Comparison of ENCODE assay signal across 8 cellular contexts in the genomic region with DNA sequence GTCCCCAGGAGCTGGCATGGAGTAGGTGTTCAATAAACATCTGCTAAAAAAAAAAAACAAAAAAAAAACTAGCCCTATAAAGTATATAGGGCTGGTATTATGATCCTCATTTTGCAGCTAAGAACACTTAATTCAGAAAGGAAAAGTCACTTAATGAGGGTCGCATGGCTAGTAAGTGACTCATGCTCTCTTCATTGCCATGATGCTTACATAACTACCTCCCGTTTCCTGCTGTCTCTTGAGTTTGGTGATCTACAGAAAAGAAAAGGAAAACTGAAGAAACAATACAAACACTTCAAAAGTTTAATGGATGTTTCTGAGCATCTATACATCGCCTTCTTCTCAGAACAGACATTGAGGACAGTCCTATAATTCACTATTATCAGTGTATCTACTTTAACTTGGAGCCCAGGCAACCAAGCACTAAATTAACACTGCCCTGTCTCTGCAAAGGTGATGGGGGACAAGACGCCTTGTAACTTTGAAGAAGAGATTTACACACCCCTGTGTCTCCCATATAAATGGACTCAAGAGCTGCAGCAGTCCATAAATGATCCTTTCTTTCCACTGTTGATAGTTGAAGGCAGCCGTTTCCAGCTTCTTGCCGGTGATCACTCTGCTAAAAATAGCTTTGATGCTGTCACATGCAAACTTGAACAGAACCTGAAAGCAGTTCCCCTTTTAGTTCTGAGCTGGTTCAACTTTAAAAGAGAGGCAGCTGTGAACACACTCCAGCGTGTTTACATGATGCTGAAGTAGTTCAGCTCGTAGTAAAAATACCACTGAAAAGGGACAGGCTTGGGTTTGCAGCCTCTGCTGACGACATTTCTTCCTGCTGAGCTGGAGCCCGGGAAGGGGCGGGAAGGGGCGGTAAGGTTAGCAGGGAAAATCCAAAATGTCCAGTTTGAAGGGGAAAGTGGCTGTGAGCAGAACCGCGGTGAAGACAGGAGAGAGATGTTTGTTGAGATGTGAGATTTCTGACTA.
A peak's percentile ranks its signal among the peaks of the same experiment; 100 is the strongest.
DNase-seq lines count a peak whose midpoint lies in the region; ATAC-seq and FAIRE-seq lines count a peak whose summit lies in the region.

No MANE protein-coding gene starts in this region.

- peak overlapping the region; percentile 25 for H3K9ac ChIP-seq in rectal smooth muscle tissue (ENCODE audit: low read length)

- H3K4me3 ChIP-seq in right cardiac atrium (ENCODE audit: low read length): no peak overlapping the region
- H3K4me3 ChIP-seq in rectal smooth muscle tissue (ENCODE audit: low read length): peak overlapping the region; percentile 44

- H3K27me3 ChIP-seq in right cardiac atrium (ENCODE audit: control insufficient read depth, insufficient read depth) (no peaks in the 10 kb centered on the region), rectal smooth muscle tissue (ENCODE audit: control insufficient read depth, insufficient read depth, low read length) (no peaks in the 10 kb centered on the region)

- peak; percentile 97 for FAIRE-seq in GM19239 (lab: Jason Lieb, UNC)

- intact Hi-C loops in right cardiac atrium (cut with DNase I): no loop called here

- H3K36me3 ChIP-seq in rectal smooth muscle tissue (ENCODE audit: control insufficient read depth, insufficient read depth, low read length): no peaks in the 10 kb centered on the region

- no peaks in the 10 kb centered on the region for H3K9me3 ChIP-seq in right cardiac atrium (ENCODE audit: control insufficient read depth, low read length)

- H3K4me1 ChIP-seq in right cardiac atrium (ENCODE audit: control insufficient read depth, insufficient read depth, low read length): peaks cover 15% of the 10 kb centered on the region
- H3K4me1 ChIP-seq in rectal smooth muscle tissue (ENCODE audit: control insufficient read depth, insufficient read depth, low read length): peaks cover 32% of the 10 kb centered on the region

- 7% methylated on average over 14 of the region's 14 CpGs for WGBS in right cardiac atrium

- DNase-seq in COLO829 (ENCODE audit: low spot score) (peak; percentile 40), GM19239 (ENCODE audit: insufficient read length, low spot score) (peak; percentile 39), NCI-H510A treated with DMSO at 0.1 percent for 48 hours (lab: John Stamatoyannopoulos, UW) (peak; percentile 95), right cardiac atrium (peak; percentile 62 to 83 (median 69))
- DNase-seq in stimulated activated CD4-positive, alpha-beta T cell treated with anti-CD3 and anti-CD28 coated beads, Interleukin-2, amount 100 ng/mL, for 24 hours: no peak

- ATAC-seq in HG03159 (IDR thresholded peaks at IDR 0.05; ENCODE audit: unreplicated experiment): peak; percentile 70
- ATAC-seq in right cardiac atrium: peak; percentile 77 to 86

- peak overlapping the region; percentile 84 for H3K27ac ChIP-seq in angular gyrus (ENCODE audit: low read depth, low read length)
- peak overlapping the region; percentile 94 for H3K27ac ChIP-seq in right cardiac atrium (ENCODE audit: low read length)
- H3K27ac ChIP-seq in rectal smooth muscle tissue (ENCODE audit: low read depth, low read length): peak overlapping the region; percentile 81

Comparison
In these comparisons a context has a peak if more than half of its experiments do, and no peak if none do; other contexts are left out.
1. DNase-seq: peak in COLO829 (single experiment), GM19239 (single experiment), NCI-H510A treated with DMSO at 0.1 percent for 48 hours (single experiment) and right cardiac atrium (3 of 3); none in stimulated activated CD4-positive, alpha-beta T cell treated with anti-CD3 and anti-CD28 coated beads, Interleukin-2, amount 100 ng/mL, for 24 hours (0 of 2).
2. Peak in every context shown above with its lines, with median percentiles within 50 percentile points of each other: H3K27ac ChIP-seq.